Comparison of ENCODE assay signal across 8 cellular contexts in genomic region chr5:28344803-28345433, GRCh38.
DNase-seq lines count a peak whose midpoint lies in the region; ATAC-seq and TF ChIP-seq lines count a peak whose summit lies in the region.

No MANE protein-coding gene starts in this region.

- DNase-seq in HuH-7.5 (ENCODE audit: low spot score) (peak; percentile 2), SK-MEL-5 (ENCODE audit: low read depth, low spot score) (peak; percentile 88), iPS-NIHi11 (ENCODE audit: low spot score) (peak; percentile 39), AG08395 (ENCODE audit: low spot score) (no peak)
- DNase-seq in effector CD8-positive, alpha-beta T cell (lab: John Stamatoyannopoulos, UW): no peak

- H3K4me1 ChIP-seq in DOHH2 (ENCODE audit: control insufficient read depth, low read length): no peaks in the 10 kb centered on the region

- no peaks in the 10 kb centered on the region for H3F3A ChIP-seq in DOHH2 (ENCODE audit: control insufficient read depth, insufficient read depth)

- no peaks in the 10 kb centered on the region for H3K79me2 ChIP-seq in DOHH2 (ENCODE audit: control insufficient read depth, low read length)

- H3K4me3 ChIP-seq in DOHH2 (ENCODE audit: low read length): no peak overlapping the region

- ATAC-seq in HG02973 (IDR thresholded peaks at IDR 0.05; ENCODE audit: unreplicated experiment): no peak
- ATAC-seq in GM19023 (IDR thresholded peaks at IDR 0.05; ENCODE audit: unreplicated experiment): no peak

- no peaks in the 10 kb centered on the region for H3K27me3 ChIP-seq in DOHH2 (ENCODE audit: control insufficient read depth, low read length)

- H3K9me3 ChIP-seq in DOHH2 (ENCODE audit: control insufficient read depth, insufficient read depth, low read length): no peaks in the 10 kb centered on the region

- H3K4me2 ChIP-seq in DOHH2 (ENCODE audit: low read length): no peak overlapping the region

- in situ Hi-C loops in SK-MEL-5 (cut with HindIII; ENCODE audit: low pct_unique_long_range_greater_than_20kb, low sequenced_read_pairs): no loop called here

- H3K9me2 ChIP-seq in DOHH2 (replicated peaks; ENCODE audit: control insufficient read depth, low read length): no peaks in the 10 kb centered on the region

- peak; percentile 71 for TF ChIP-seq CTCF in DOHH2 (IDR thresholded peaks at IDR 0.05; ENCODE audit: low read depth, low read length, poor library complexity, severe bottlenecking)

- H3K27ac ChIP-seq in DOHH2 (ENCODE audit: low read depth, low read length): no peak overlapping the region

- no peaks in the 10 kb centered on the region for H4K20me1 ChIP-seq in DOHH2 (ENCODE audit: control insufficient read depth, insufficient read depth, low read depth, low read length)

- H3K36me3 ChIP-seq in DOHH2 (ENCODE audit: control insufficient read depth, low read length): no peaks in the 10 kb centered on the region

Comparison
In these comparisons a context has a peak if more than half of its experiments do, and no peak if none do; other contexts are left out.
1. DNase-seq: peak in HuH-7.5 (single experiment), SK-MEL-5 (single experiment) and iPS-NIHi11 (single experiment); none in AG08395 (single experiment) and effector CD8-positive, alpha-beta T cell (single experiment).